ENCODE assay signal across 35 cellular contexts in the genomic region with DNA sequence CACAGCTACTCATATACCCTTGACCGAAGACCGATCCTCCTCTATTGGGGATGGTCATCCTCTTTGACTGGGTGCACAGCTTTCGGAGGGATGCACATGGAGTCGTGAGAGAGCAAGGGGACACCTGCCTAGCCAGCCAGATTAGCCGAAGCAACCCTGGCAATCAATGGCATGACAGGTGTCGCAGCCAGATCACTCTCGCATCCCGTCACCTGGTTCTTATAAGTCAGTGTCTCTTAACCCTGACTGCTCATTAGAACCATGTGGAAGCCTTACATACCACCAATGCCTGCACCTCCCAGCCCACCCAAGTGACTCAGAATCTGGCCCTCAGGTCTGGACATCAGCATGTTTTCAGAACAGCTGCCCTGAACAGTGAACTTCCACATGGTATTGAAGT.
"Had no signal": no experiment of that assay in that cellular context is flagged by ENCODE, and none has a peak within 500 bp of the region (broad histone marks: within the 10 kb centered on the region; RNA-seq: fewer than 3 reads in every experiment).

No MANE protein-coding gene starts in this region.

- DNase-seq: activated B cell treated with CpG ODN at 0.5 μM for 24 hours; activated CD4-positive, alpha-beta memory T cell treated with anti-CD3 and anti-CD28 coated beads for 36 hours; activated CD4-positive, alpha-beta T cell treated with anti-CD3 and anti-CD28 coated beads for 4 hours; activated CD4-positive, alpha-beta T cell treated with anti-CD3 and anti-CD28 coated beads, Interleukin-2, amount 10 ng/mL, durations not matched to agents 24 days and 14 days; activated CD4-positive, alpha-beta T cell treated with anti-CD3 and anti-CD28 coated beads, Interleukin-2, amount 50 U/mL, for 1 hour; activated CD4-positive, alpha-beta T cell treated with anti-CD3 and anti-CD28 coated beads, Interleukin-2, amount 50 U/mL, for 4 hours; activated CD4-positive, CD25-positive, alpha-beta regulatory T cell treated with anti-CD3 and anti-CD28 coated beads, Interleukin-2, amount 50 U/mL, for 72 hours; activated CD8-positive, alpha-beta memory T cell treated with anti-CD3 and anti-CD28 coated beads, Interleukin-2, amount 50 U/mL, for 4 hours; activated CD8-positive, alpha-beta T cell treated with anti-CD3 and anti-CD28 coated beads for 36 hours; activated effector memory CD4-positive, alpha-beta T cell treated with anti-CD3 and anti-CD28 coated beads, Interleukin-2, amount 50 U/mL, for 16 hours; activated gamma-delta T cell treated with Interleukin-2 at 50 U/mL for 16 hours; activated naive CD4-positive, alpha-beta T cell; activated naive CD4-positive, alpha-beta T cell treated with anti-CD3 and anti-CD28 coated beads for 36 hours; activated naive CD4-positive, alpha-beta T cell treated with anti-CD3 and anti-CD28 coated beads, Interleukin-2, amount 50 U/mL, for 16 hours; activated naive CD8-positive, alpha-beta T cell treated with anti-CD3 and anti-CD28 coated beads for 36 hours; activated T-cell treated with anti-CD3 and anti-CD28 coated beads for 4 hours; activated T-cell treated with anti-CD3 and anti-CD28 coated beads, Interleukin-2, amount 50 U/mL, for 1 hour; activated T-cell treated with anti-CD3 and anti-CD28 coated beads, Interleukin-2, amount 50 U/mL, for 4 hours; activated T-cell treated with anti-CD3 and anti-CD28 coated beads, Interleukin-2, amount 50 U/mL, for 72 hours; amniotic stem cell; aorta; body of pancreas; brain microvascular endothelial cell; central memory CD4-positive, alpha-beta T cell; T-helper 1 cell; T-helper 2 cell; T-helper 9 cell had no signal

- FAIRE-seq: astrocyte, TTC549 had no signal

- H3K9me3 ChIP-seq: adrenal gland, body of pancreas, breast epithelium had no signal

- H3K4me1 ChIP-seq: adrenal gland, body of pancreas, breast epithelium had no signal

- H3K36me3 ChIP-seq: adrenal gland, brain microvascular endothelial cell, breast epithelium, cardiac muscle cell had no signal

- ATAC-seq: activated CD8-positive, alpha-beta T cell treated with anti-CD3 and anti-CD28 coated beads for 36 hours; activated naive CD4-positive, alpha-beta T cell treated with anti-CD3 and anti-CD28 coated beads, Interleukin-2, amount 50 U/mL, for 72 hours; activated T-cell treated with anti-CD3 and anti-CD28 coated beads, Interleukin-2, amount 50 U/mL, for 4 hours; activated T-cell treated with anti-CD3 and anti-CD28 coated beads, Interleukin-2, amount 50 U/mL, for 72 hours; activated T-helper 17 cell treated with anti-CD3 and anti-CD28 coated beads, Interleukin-2, amount 50 U/mL, for 72 hours; body of pancreas had no signal

- H3K27ac ChIP-seq: adrenal gland, body of pancreas, brain microvascular endothelial cell, breast epithelium, cardiac muscle cell, VCaP had no signal

- H3K27me3 ChIP-seq: adrenal gland, body of pancreas, brain microvascular endothelial cell, breast epithelium, cardiac muscle cell had no signal

- H3K4me3 ChIP-seq: adrenal gland, body of pancreas, breast epithelium, cardiac muscle cell had no signal
